ENCODE assay signal across 8 cellular contexts in the genomic region with DNA sequence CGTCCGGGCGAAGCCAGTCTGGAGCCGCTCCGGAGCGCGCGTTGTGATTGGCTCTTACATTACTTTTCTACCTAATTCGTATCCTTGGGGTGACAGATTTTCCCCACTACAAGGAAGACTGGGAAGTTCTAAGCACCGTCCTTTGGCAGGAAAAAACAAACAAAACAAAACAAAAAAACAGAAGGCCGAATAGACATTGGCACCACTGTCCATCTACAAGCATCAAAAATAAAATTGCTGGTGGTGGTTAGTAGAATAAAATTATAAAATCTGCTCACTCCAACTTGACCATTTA. TPM values are rescaled to one million over a fixed set of nuclear protein-coding genes. Genes with fewer than 3 reads are reported as not detected.
DNase-seq lines count a peak whose midpoint lies in the region; ATAC-seq and TF ChIP-seq lines count a peak whose summit lies in the region.

No MANE protein-coding gene starts in this region.

- peak overlapping the region; percentile 92 for H3K4me3 Mint-ChIP-seq in activated T-helper 17 cell treated with anti-CD3 and anti-CD28 coated beads, Interleukin-2, amount 50 U/mL, for 72 hours

- peaks cover 26% of the 10 kb centered on the region for H3K27me3 ChIP-seq in BE2C

- no peaks in the 10 kb centered on the region for H3K9me3 ChIP-seq in BE2C

- DNase-seq in BE2C (no peak), left cardiac atrium (peak; percentile 73), sciatic nerve (ENCODE audit: low spot score) (no peak), NCI-H774 (lab: John Stamatoyannopoulos, UW) (no peak), DMS153 treated with DMSO at 0.1 percent for 48 hours (lab: John Stamatoyannopoulos, UW; ENCODE audit: unreplicated experiment) (no peak)

- H3K4me1 Mint-ChIP-seq in activated T-helper 17 cell treated with anti-CD3 and anti-CD28 coated beads, Interleukin-2, amount 50 U/mL, for 72 hours, result peaks cover 5% of the 10 kb centered on the region

- H3K9me3 Mint-ChIP-seq in activated T-helper 17 cell treated with anti-CD3 and anti-CD28 coated beads, Interleukin-2, amount 50 U/mL, for 72 hours, result no peaks in the 10 kb centered on the region

- no peaks in the 10 kb centered on the region for H3K36me3 Mint-ChIP-seq in activated T-helper 17 cell treated with anti-CD3 and anti-CD28 coated beads, Interleukin-2, amount 50 U/mL, for 72 hours (ENCODE audit: low read depth)

- TF ChIP-seq CTCF in BE2C (IDR thresholded peaks at IDR 0.05; ENCODE audit: low read depth, low read length), result no peak

- H3K27ac Mint-ChIP-seq in activated T-helper 17 cell treated with anti-CD3 and anti-CD28 coated beads, Interleukin-2, amount 50 U/mL, for 72 hours, result peak overlapping the region; percentile 81

- H3K27me3 Mint-ChIP-seq in activated T-helper 17 cell treated with anti-CD3 and anti-CD28 coated beads, Interleukin-2, amount 50 U/mL, for 72 hours, result peaks cover 20% of the 10 kb centered on the region

- H3K36me3 ChIP-seq in BE2C, result no peaks in the 10 kb centered on the region

- ATAC-seq in GM19324 (IDR thresholded peaks at IDR 0.05; ENCODE audit: low FRiP score, unreplicated experiment) (peak; percentile 31), HG03175 (IDR thresholded peaks at IDR 0.05; ENCODE audit: unreplicated experiment) (peak; percentile 25), left cardiac atrium (peak; percentile 45 to 62), sciatic nerve (peak; percentile 56)
- ATAC-seq in activated T-helper 17 cell treated with anti-CD3 and anti-CD28 coated beads, Interleukin-2, amount 50 U/mL, for 72 hours (replicated peaks), result peak; percentile 50

- no peaks in the 10 kb centered on the region for H3K4me1 ChIP-seq in BE2C

- H3K4me3 ChIP-seq in BE2C (ENCODE audit: low read depth, low read length), result peak overlapping the region; percentile 77

- intact Hi-C loops in left cardiac atrium (cut with DNase I) (no loop called here), sciatic nerve (cut with DNase I) (no loop called here)

RNA-seq across cellular contexts. Expression of a gene that starts 0.7 kb away (rescaled TPM):
- polyA plus RNA-seq in BE2C (2012; ENCODE audit: insufficient read depth, insufficient read length, low read depth), result 0.20 TPM
- 10 to 100 TPM; 11.5 to 14.3 TPM for total RNA-seq in activated T-helper 17 cell treated with anti-CD3 and anti-CD28 coated beads, Interleukin-2, amount 50 U/mL, for 72 hours
- total RNA-seq in left cardiac atrium (10 to 100 TPM in 1 of 2 donors, 1 to 10 TPM in 1; 9.2 to 21.4 TPM), sciatic nerve (53.3 TPM)
